ENCODE assay signal across 8 cellular contexts in genomic region chrX:56232221-56233082, GRCh38. TPM values are rescaled to one million over a fixed set of nuclear protein-coding genes. Genes with fewer than 3 reads are reported as not detected.
DNase-seq lines count a peak whose midpoint lies in the region; ATAC-seq and TF ChIP-seq lines count a peak whose summit lies in the region.

Gene KLF8, plus strand, starts transcription at chrX:56232356. Its CDS starts 979 bp downstream, at chrX:56233335.

- H3K4me3 ChIP-seq in GM06990 (replicated peaks; ENCODE audit: low read depth, low read length) (peak within 1 kb of the TSS; percentile 56), iPS DF 6.9 (ENCODE audit: low read length) (peak within 1 kb of the TSS; percentile 53; the same call in 1 of the 2 replicates), skin epidermis (peak within 1 kb of the TSS; percentile 28 to 49 (median 43))

- POLR2A ChIA-PET in activated naive CD8-positive, alpha-beta T cell treated with anti-CD3 and anti-CD28 coated beads, Interleukin-2, amount 10 ng/mL, durations not matched to agents 7 days and 5 days (lab: Charles Lee) = no interaction called here

- no peak within 1 kb of the TSS for H3K27ac Mint-ChIP-seq in activated naive CD8-positive, alpha-beta T cell treated with anti-CD3 and anti-CD28 coated beads, Interleukin-2, amount 10 ng/mL, durations not matched to agents 7 days and 5 days

- H3K36me3 ChIP-seq in GM06990 (ENCODE audit: control insufficient read depth, insufficient read depth, low read length) (no peaks in the 10 kb centered on the region), iPS DF 6.9 (ENCODE audit: control insufficient read depth, insufficient read depth, low read length) (no peaks in the 10 kb centered on the region)

- peak; percentile 34 for DNase-seq in GM06990 (ENCODE audit: extremely low read depth, insufficient read length)
- DNase-seq in NCI-H69 (lab: John Stamatoyannopoulos, UW) = peak; percentile 9
- DNase-seq in activated naive CD8-positive, alpha-beta T cell treated with anti-CD3 and anti-CD28 coated beads, Interleukin-2, amount 10 ng/mL, durations not matched to agents 7 days and 5 days = peak; percentile 44
- DNase-seq in iPS DF 6.9 (ENCODE audit: low read depth, low spot score) = no peak
- no peak for DNase-seq in NCI-H2107 treated with DMSO at 0.1 percent for 48 hours (lab: John Stamatoyannopoulos, UW; ENCODE audit: unreplicated experiment)
- DNase-seq in hepatic stellate cell (ENCODE audit: low spot score) = no peak

- H3K27me3 ChIP-seq in GM06990 (replicated peaks; ENCODE audit: control insufficient read depth, insufficient read depth, low read length) (no peaks in the 10 kb centered on the region), iPS DF 6.9 (ENCODE audit: control insufficient read depth, insufficient read depth, low read length) (no peaks in the 10 kb centered on the region)

- H3K27ac ChIP-seq in iPS DF 6.9 (ENCODE audit: low read length) (no peak within 1 kb of the TSS), skin epidermis (peak within 1 kb of the TSS in 19 of 21 experiments; percentile 33 to 87 (median 72))

- TF ChIP-seq CTCF in GM06990 (IDR thresholded peaks at IDR 0.05; ENCODE audit: insufficient read depth, low read length, poor library complexity, severe bottlenecking) = no peak

- H3K27me3 Mint-ChIP-seq in activated naive CD8-positive, alpha-beta T cell treated with anti-CD3 and anti-CD28 coated beads, Interleukin-2, amount 10 ng/mL, durations not matched to agents 7 days and 5 days = peaks cover 6% of the 10 kb centered on the region

- H3K4me1 Mint-ChIP-seq in activated naive CD8-positive, alpha-beta T cell treated with anti-CD3 and anti-CD28 coated beads, Interleukin-2, amount 10 ng/mL, durations not matched to agents 7 days and 5 days = peaks cover 12% of the 10 kb centered on the region

- H3K9me3 Mint-ChIP-seq in activated naive CD8-positive, alpha-beta T cell treated with anti-CD3 and anti-CD28 coated beads, Interleukin-2, amount 10 ng/mL, durations not matched to agents 7 days and 5 days = no peaks in the 10 kb centered on the region

- peak within 1 kb of the TSS; percentile 86 for H3K4me3 Mint-ChIP-seq in activated naive CD8-positive, alpha-beta T cell treated with anti-CD3 and anti-CD28 coated beads, Interleukin-2, amount 10 ng/mL, durations not matched to agents 7 days and 5 days

- peaks cover 1% of the 10 kb centered on the region; the same call in 1 of the 2 replicates for H3K4me1 ChIP-seq in iPS DF 6.9 (ENCODE audit: control insufficient read depth, insufficient read depth, low read length)

- H3K9me3 ChIP-seq in iPS DF 6.9 (ENCODE audit: control insufficient read depth, insufficient read depth, low read length) = no peaks in the 10 kb centered on the region

- WGBS in iPS DF 6.9 (ENCODE audit: insufficient coverage, insufficient read length) = no CpG with 5 or more reads among the region's 38 CpGs

- ATAC-seq in GM21737 (IDR thresholded peaks at IDR 0.05; ENCODE audit: unreplicated experiment) = peak; percentile 66
- ATAC-seq in activated naive CD8-positive, alpha-beta T cell treated with anti-CD3 and anti-CD28 coated beads, Interleukin-2, amount 10 ng/mL, durations not matched to agents 7 days and 5 days (ENCODE audit: low read depth) = peak; percentile 82

- H3K36me3 Mint-ChIP-seq in activated naive CD8-positive, alpha-beta T cell treated with anti-CD3 and anti-CD28 coated beads, Interleukin-2, amount 10 ng/mL, durations not matched to agents 7 days and 5 days = peaks cover 2% of the 10 kb centered on the region

RNA-seq across cellular contexts. Expression of gene KLF8, which starts in this region (rescaled TPM):
- 1 to 10 TPM; 2.9 TPM for total RNA-seq in activated naive CD8-positive, alpha-beta T cell treated with anti-CD3 and anti-CD28 coated beads, Interleukin-2, amount 10 ng/mL, durations not matched to agents 7 days and 5 days

Comparison
In these comparisons a context has a peak if more than half of its experiments do, and no peak if none do; other contexts are left out.
1. DNase-seq: peak in GM06990 (single experiment), NCI-H69 (single experiment) and activated naive CD8-positive, alpha-beta T cell treated with anti-CD3 and anti-CD28 coated beads, Interleukin-2, amount 10 ng/mL, durations not matched to agents 7 days and 5 days (single experiment); none in iPS DF 6.9 (single experiment), NCI-H2107 treated with DMSO at 0.1 percent for 48 hours (single experiment) and hepatic stellate cell (single experiment).
2. Peak in every context shown above with its lines, with median percentiles within 50 percentile points of each other: H3K4me3 ChIP-seq.